In the genomic region with DNA sequence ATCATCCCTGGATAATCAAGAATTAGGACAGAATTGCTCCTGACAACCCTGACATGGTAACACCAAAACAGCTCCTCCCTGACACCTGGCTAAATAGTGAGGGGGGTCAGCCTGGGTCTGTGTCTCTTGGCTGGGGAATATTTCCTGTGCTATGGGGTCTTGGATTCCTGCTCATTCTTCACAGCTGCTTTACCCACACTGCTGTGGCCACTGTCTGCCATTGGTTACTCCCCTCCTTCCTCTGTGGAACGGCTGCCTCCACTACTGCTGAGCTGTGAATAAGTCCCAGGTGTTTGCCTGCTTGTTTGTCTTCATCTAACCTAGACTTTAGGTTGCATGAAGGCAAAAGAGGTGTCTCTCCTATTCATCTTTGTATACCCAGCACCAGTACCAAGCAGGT, we compare ENCODE assay signal across 11 cellular contexts. TPM values are rescaled to one million over a fixed set of nuclear protein-coding genes. Genes with fewer than 3 reads are reported as not detected.
A peak's percentile ranks its signal among the peaks of the same experiment; 100 is the strongest.
DNase-seq lines count a peak whose midpoint lies in the region; ATAC-seq and TF ChIP-seq lines count a peak whose summit lies in the region.
"Had no signal": no experiment of that assay in that cellular context is flagged by ENCODE, and none has a peak within 500 bp of the region (broad histone marks: within the 10 kb centered on the region; RNA-seq: fewer than 3 reads in every experiment).

No MANE protein-coding gene starts in this region.

- H3K4me1 Mint-ChIP-seq in activated CD4-positive, alpha-beta memory T cell treated with anti-CD3 and anti-CD28 coated beads for 36 hours (ENCODE audit: low read depth), result peaks cover 23% of the 10 kb centered on the region
- peaks cover 19 to 44% (median 32%) of the 10 kb centered on the region in 7 donors for H3K4me1 Mint-ChIP-seq in naive thymus-derived CD4-positive, alpha-beta T cell

- in situ Hi-C loops in transverse colon (cut with MboI; ENCODE audit: low pct_ligation_motif_present in 1 of 4, low pct_unique_long_range_greater_than_20kb in 1 of 4, low sequenced_read_pairs in 3 of 4), result no loop called here

- intact Hi-C loops in activated CD4-positive, alpha-beta memory T cell treated with anti-CD3 and anti-CD28 coated beads for 36 hours (cut with micrococcal nuclease), result no loop called here
- intact Hi-C loops in naive thymus-derived CD4-positive, alpha-beta T cell (cut with micrococcal nuclease), result loop anchor here in 1 of 2 donors (2.0 kb wide), 2 partner anchors 37 to 49 kb away; a partner anchor contains a TSS
- intact Hi-C loops in transverse colon (cut with DNase I; ENCODE audit: low total_unique reads), result no loop called here

- peaks cover 41% of the 10 kb centered on the region for H3K4me1 ChIP-seq in DND-41 (ENCODE audit: insufficient read depth, low read length)
- peaks cover 12 to 19% of the 10 kb centered on the region in 2 donors for H3K4me1 ChIP-seq in naive thymus-derived CD4-positive, alpha-beta T cell (ENCODE audit: control insufficient read depth in 2 of 2, insufficient read depth in 2 of 2, low read length in 2 of 2)
- peaks cover 0 to 27% (median 0%) of the 10 kb centered on the region in 4 donors for H3K4me1 ChIP-seq in transverse colon

- H3K9ac ChIP-seq in DND-41 (ENCODE audit: low read depth, low read length), result no peak overlapping the region

- H3K4me3 ChIP-seq in DND-41 (ENCODE audit: low read depth in 1 of 2, low read length in 2 of 2) (no peak overlapping the region), transverse colon (no peak overlapping the region)
- no peak overlapping the region for H3K4me3 ChIP-seq in naive thymus-derived CD4-positive, alpha-beta T cell (ENCODE audit: low read length)

- no peaks in the 10 kb centered on the region for H3K27me3 Mint-ChIP-seq in activated CD4-positive, alpha-beta memory T cell treated with anti-CD3 and anti-CD28 coated beads for 36 hours
- no peaks in the 10 kb centered on the region for H3K27me3 Mint-ChIP-seq in naive thymus-derived CD4-positive, alpha-beta T cell

- H2AFZ ChIP-seq in DND-41 (ENCODE audit: low read depth, low read length), result peak overlapping the region; percentile 19; the same call in 1 of the 2 replicates

- DNase-seq in DND-41, result peak; percentile 56
- DNase-seq in activated CD4-positive, alpha-beta memory T cell treated with anti-CD3 and anti-CD28 coated beads for 36 hours, result no peak
- no peak for DNase-seq in naive thymus-derived CD4-positive, alpha-beta T cell
- no peak for DNase-seq in T-helper 9 cell
- no peak for DNase-seq in transverse colon
- DNase-seq in globus pallidus (ENCODE audit: low spot score), result no peak

- H3K4me2 ChIP-seq in DND-41 (ENCODE audit: insufficient read depth, low read length), result peak overlapping the region; percentile 45

- H3K36me3 Mint-ChIP-seq in activated CD4-positive, alpha-beta memory T cell treated with anti-CD3 and anti-CD28 coated beads for 36 hours, result peaks cover 4% of the 10 kb centered on the region
- peaks cover 0 to 19% (median 3%) of the 10 kb centered on the region in 5 donors for H3K36me3 Mint-ChIP-seq in naive thymus-derived CD4-positive, alpha-beta T cell
- H3K36me3 Mint-ChIP-seq: brain had no signal

- 56% methylated on average over 1 of the region's 1 CpG; no CpG with 5 or more reads in 1 of the 2 donors for WGBS in transverse colon (ENCODE audit: low coverage in 1 of 2), 2 donors

- H3K27me3 ChIP-seq in DND-41 (ENCODE audit: insufficient read depth, low read length, poor library complexity), result no peaks in the 10 kb centered on the region
- no peaks in the 10 kb centered on the region for H3K27me3 ChIP-seq in naive thymus-derived CD4-positive, alpha-beta T cell (ENCODE audit: control insufficient read depth in 2 of 2, insufficient read depth in 2 of 2, low read length in 2 of 2)
- no peaks in the 10 kb centered on the region for H3K27me3 ChIP-seq in transverse colon

- peaks cover 5% of the 10 kb centered on the region for H3K9me3 Mint-ChIP-seq in activated CD4-positive, alpha-beta memory T cell treated with anti-CD3 and anti-CD28 coated beads for 36 hours
- H3K9me3 Mint-ChIP-seq in naive thymus-derived CD4-positive, alpha-beta T cell, result peaks cover 0 to 17% (median 0%) of the 10 kb centered on the region in 11 donors

- no peaks in the 10 kb centered on the region for H3K9me3 ChIP-seq in DND-41 (ENCODE audit: insufficient read depth, low read length, severe bottlenecking)
- H3K9me3 ChIP-seq in naive thymus-derived CD4-positive, alpha-beta T cell (ENCODE audit: control insufficient read depth in 2 of 3, low read length in 3 of 3), result no peaks in the 10 kb centered on the region
- H3K9me3 ChIP-seq in transverse colon, result no peaks in the 10 kb centered on the region

- CTCF ChIA-PET in activated CD4-positive, alpha-beta memory T cell treated with anti-CD3 and anti-CD28 coated beads for 36 hours (lab: Charles Lee), result no interaction called here
- CTCF ChIA-PET in naive thymus-derived CD4-positive, alpha-beta T cell (lab: Charles Lee), result interaction anchor here (0.9 to 1.6 kb wide), 3 partner anchors 39 to 107 kb away, joined by 3 to 5 read pairs (median 3); no protein-coding TSS in a partner anchor

- H3K27ac ChIP-seq in DND-41 (ENCODE audit: low read length), result peak overlapping the region; percentile 68
- no peak overlapping the region for H3K27ac ChIP-seq in naive thymus-derived CD4-positive, alpha-beta T cell (ENCODE audit: low read depth, low read length)
- peak overlapping the region in 2 of 4 donors; percentile 54 to 64 for H3K27ac ChIP-seq in transverse colon
- H3K27ac ChIP-seq: RWPE1 had no signal

- POLR2A ChIA-PET in activated CD4-positive, alpha-beta memory T cell treated with anti-CD3 and anti-CD28 coated beads for 36 hours (lab: Charles Lee), result no interaction called here
- POLR2A ChIA-PET in naive thymus-derived CD4-positive, alpha-beta T cell (lab: Charles Lee), result interaction anchor here (0.8 to 2.9 kb wide), 3 partner anchors 10 to 50 kb away, joined by 4 to 40 read pairs (median 4); a partner anchor contains a TSS

- no peaks in the 10 kb centered on the region for H3K79me2 ChIP-seq in DND-41 (ENCODE audit: insufficient read depth, low read length)

- no peak for TF ChIP-seq CTCF in DND-41 (IDR thresholded peaks at IDR 0.05; ENCODE audit: borderline replicate concordance, extremely low read depth, low read length, poor library complexity, severe bottlenecking)
- no peak for TF ChIP-seq CTCF in transverse colon (IDR thresholded peaks at IDR 0.05)

- TF ChIP-seq POLR2A in transverse colon (IDR thresholded peaks at IDR 0.05), result no peak

- H3K4me3 Mint-ChIP-seq in activated CD4-positive, alpha-beta memory T cell treated with anti-CD3 and anti-CD28 coated beads for 36 hours, result no peak overlapping the region
- peak overlapping the region in 6 of 10 donors; percentile 2 to 69 (median 30) for H3K4me3 Mint-ChIP-seq in naive thymus-derived CD4-positive, alpha-beta T cell
- H3K4me3 Mint-ChIP-seq: brain had no signal

- H3K27ac Mint-ChIP-seq in activated CD4-positive, alpha-beta memory T cell treated with anti-CD3 and anti-CD28 coated beads for 36 hours, result peak overlapping the region; percentile 36
- H3K27ac Mint-ChIP-seq in naive thymus-derived CD4-positive, alpha-beta T cell, result peak overlapping the region in 8 of 9 donors; percentile 54 to 84 (median 75)

- H3K36me3 ChIP-seq in DND-41 (ENCODE audit: insufficient read depth, low read length) (no peaks in the 10 kb centered on the region), transverse colon (no peaks in the 10 kb centered on the region)
- no peaks in the 10 kb centered on the region for H3K36me3 ChIP-seq in naive thymus-derived CD4-positive, alpha-beta T cell (ENCODE audit: control insufficient read depth in 2 of 3, insufficient read depth in 3 of 3, low read length in 3 of 3)

- no peak for TF ChIP-seq EP300 in transverse colon (IDR thresholded peaks at IDR 0.05; ENCODE audit: low read depth)

- no peaks in the 10 kb centered on the region for H4K20me1 ChIP-seq in DND-41 (ENCODE audit: insufficient read depth, low read length)

- peak; percentile 65 for ATAC-seq in DND-41 (ENCODE audit: insufficient read depth, low read depth)
- peak; percentile 11 for ATAC-seq in HG03378 (IDR thresholded peaks at IDR 0.05; ENCODE audit: unreplicated experiment)
- no peak for ATAC-seq in naive thymus-derived CD4-positive, alpha-beta T cell
- ATAC-seq in GM21515 (IDR thresholded peaks at IDR 0.05; ENCODE audit: unreplicated experiment), result no peak

RNA-seq across cellular contexts. Expression of a gene that starts 33.9 kb away (rescaled TPM):
- under 1 TPM; 0.17 to 0.31 TPM for total RNA-seq in activated CD4-positive, alpha-beta memory T cell treated with anti-CD3 and anti-CD28 coated beads for 36 hours
- 1 to 10 TPM in 1 of 5 experiments, under 1 TPM in 4; 0.29 to 1.1 (median 0.66) TPM for total RNA-seq in naive thymus-derived CD4-positive, alpha-beta T cell
- under 1 TPM; 0.12 to 0.44 TPM for polyA plus RNA-seq in naive thymus-derived CD4-positive, alpha-beta T cell
- total RNA-seq in transverse colon, result 1 to 10 TPM in 2 of 4 donors, under 1 TPM in 1, not detected in 1; 0.27 to 6.6 (median 2.1) TPM
- total RNA-seq: epithelial cell of proximal tubule had no signal

RNA-seq across cellular contexts. Expression of a gene that starts 48.8 kb away (rescaled TPM):
- 10 to 100 TPM; 50.1 to 52.1 TPM for total RNA-seq in activated CD4-positive, alpha-beta memory T cell treated with anti-CD3 and anti-CD28 coated beads for 36 hours
- total RNA-seq in naive thymus-derived CD4-positive, alpha-beta T cell, result 100 to 1,000 TPM in 4 of 5 experiments, 10 to 100 TPM in 1; 58.8 to 152 (median 118) TPM
- 10 to 100 TPM; 30.6 to 35.9 TPM for polyA plus RNA-seq in naive thymus-derived CD4-positive, alpha-beta T cell
- 100 to 1,000 TPM in 2 of 4 donors, 10 to 100 TPM in 2; 66.6 to 116 (median 102) TPM for total RNA-seq in transverse colon

Comparison
In these comparisons a context has a peak if more than half of its experiments do, and no peak if none do; other contexts are left out.
1. ATAC-seq: peak in DND-41 (single experiment) and HG03378 (single experiment); none in naive thymus-derived CD4-positive, alpha-beta T cell (single experiment) and GM21515 (single experiment).